Comparison of ENCODE assay signal across 15 cellular contexts in the genomic region with DNA sequence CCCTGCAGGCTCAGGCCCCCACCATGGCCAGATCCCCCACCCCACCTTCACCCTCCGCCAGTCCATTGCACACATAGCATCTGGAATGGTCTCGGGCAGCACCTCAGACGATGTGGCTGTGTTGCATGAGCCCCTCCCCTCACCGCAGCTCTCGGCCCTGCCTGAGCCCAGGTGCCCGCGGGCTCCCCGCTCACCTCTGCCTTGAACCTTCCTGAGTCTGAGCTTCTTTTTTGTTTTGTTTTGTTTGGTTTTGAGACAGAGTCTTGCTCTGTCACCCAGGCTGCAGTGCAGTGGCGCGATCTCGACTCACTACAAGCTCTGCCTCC. TPM values are rescaled to one million over a fixed set of nuclear protein-coding genes. Genes with fewer than 3 reads are reported as not detected.
DNase-seq lines count a peak whose midpoint lies in the region; ATAC-seq, FAIRE-seq and TF ChIP-seq lines count a peak whose summit lies in the region.
"Had no signal": no experiment of that assay in that cellular context is flagged by ENCODE, and none has a peak within 500 bp of the region (broad histone marks: within the 10 kb centered on the region; RNA-seq: fewer than 3 reads in every experiment).

No MANE protein-coding gene starts in this region.

- WGBS in HepG2 (ENCODE audit: low lambda C conversion rate): 97% methylated on average over 11 of the region's 11 CpGs

- no peak overlapping the region for H2AFZ ChIP-seq in HepG2 (ENCODE audit: low read length)

- H3K9me3 ChIP-seq in BLaER1 (no peaks in the 10 kb centered on the region), DOHH2 (ENCODE audit: control insufficient read depth, insufficient read depth, low read length) (no peaks in the 10 kb centered on the region), HepG2 (ENCODE audit: low read length) (no peaks in the 10 kb centered on the region)

- TF ChIP-seq POLR2A in HepG2 (IDR thresholded peaks at IDR 0.05; ENCODE audit: insufficient read depth in 1 of 2, low read depth in 2 of 2, low read length in 2 of 2): no peak

- no peaks in the 10 kb centered on the region for H3K27me3 ChIP-seq in BLaER1
- no peaks in the 10 kb centered on the region for H3K27me3 ChIP-seq in DOHH2 (ENCODE audit: control insufficient read depth, low read length)
- H3K27me3 ChIP-seq in HepG2 (ENCODE audit: control insufficient read depth in 1 of 2, insufficient read depth in 2 of 2, low read length in 2 of 2): no peaks in the 10 kb centered on the region

- TF ChIP-seq EP300 in HepG2 (IDR thresholded peaks at IDR 0.05; ENCODE audit: low read depth in 2 of 2, low read length in 2 of 2) (no peak), HepG2 (CRISPR knock-in tag; IDR thresholded peaks at IDR 0.05; ENCODE audit: borderline replicate concordance) (no peak)

- no peak for TF ChIP-seq RAD21 in HepG2 (CRISPR knock-in tag; IDR thresholded peaks at IDR 0.05)

- H3F3A ChIP-seq in DOHH2 (ENCODE audit: control insufficient read depth, insufficient read depth): peaks cover 3% of the 10 kb centered on the region; the same call in 1 of the 2 replicates

- H3K4me1 ChIP-seq in BLaER1 (peaks cover 69% of the 10 kb centered on the region), DOHH2 (ENCODE audit: control insufficient read depth, low read length) (no peaks in the 10 kb centered on the region), HepG2 (ENCODE audit: insufficient read depth, low read length) (peaks cover 9% of the 10 kb centered on the region)

- POLR2A ChIA-PET in RWPE1 (lab: Yijun Ruan, JAX; ENCODE audit: low non-redundant PET): no interaction called here
- POLR2A ChIA-PET in HepG2 (lab: Yijun Ruan, JAX): no interaction called here

- CTCF ChIA-PET in RWPE1 (lab: Yijun Ruan, JAX) (interaction anchor here (1.6 kb wide), 1 partner anchor 266 kb away, joined by 8 read pairs; no protein-coding TSS in a partner anchor), HepG2 (lab: Yijun Ruan, JAX; ENCODE audit: low intra/inter-chr PET ratio, low total read pairs) (interaction anchor here (0.9 to 1.3 kb wide), 2 partner anchors 266 to 292 kb away, joined by 4 to 6 read pairs; no protein-coding TSS in a partner anchor)

- H3K9ac ChIP-seq in BLaER1 (no peak overlapping the region), HepG2 (ENCODE audit: insufficient read depth, low read depth, low read length) (no peak overlapping the region)

- DNase-seq in RWPE1 (ENCODE audit: low spot score): no peak
- DNase-seq in HepG2 (ENCODE audit: low spot score): no peak
- no peak for DNase-seq in hepatic stellate cell (ENCODE audit: low spot score)
- DNase-seq in NCI-H187 (lab: John Stamatoyannopoulos, UW): no peak
- DNase-seq: EL, HCEC 1CT, NCI-H1436 treated with DMSO at 0.1 percent for 48 hours, NCI-H2081 treated with DMSO at 0.1 percent for 48 hours, NCI-H345, NCI-H526 treated with DMSO at 0.1 percent for 48 hours, OCI-M1 had no signal

- FAIRE-seq in HepG2 (lab: Jason Lieb, UNC): no peak

- TF ChIP-seq CTCF in DOHH2 (IDR thresholded peaks at IDR 0.05; ENCODE audit: low read depth, low read length, poor library complexity, severe bottlenecking): peak; percentile 24
- TF ChIP-seq CTCF in RWPE1 (conservative IDR thresholded peaks at IDR 0.05; ENCODE audit: low read depth): 0 out of 2 replicates have a peak, but pooled peaks have one; percentile 9
- TF ChIP-seq CTCF in HepG2 (CRISPR knock-in tag; IDR thresholded peaks at IDR 0.05): no peak

- peak overlapping the region; percentile 74 for H3K4me2 ChIP-seq in BLaER1
- H3K4me2 ChIP-seq in DOHH2 (ENCODE audit: low read length): no peak overlapping the region
- no peak overlapping the region for H3K4me2 ChIP-seq in HepG2 (ENCODE audit: low read depth, low read length)

- no TSS peak for BruUV-seq in HepG2 (replicated peaks; lab: Mats Ljungman, UMichigan)

- H4K20me1 ChIP-seq in BLaER1 (peaks cover 55% of the 10 kb centered on the region), DOHH2 (ENCODE audit: control insufficient read depth, insufficient read depth, low read depth, low read length) (no peaks in the 10 kb centered on the region), HepG2 (ENCODE audit: insufficient read depth, low read length) (no peaks in the 10 kb centered on the region)

- H3K79me2 ChIP-seq in DOHH2 (ENCODE audit: control insufficient read depth, low read length) (no peaks in the 10 kb centered on the region), HepG2 (ENCODE audit: insufficient read depth, low read length) (no peaks in the 10 kb centered on the region)

- H3K36me3 ChIP-seq in BLaER1 (peaks cover 79% of the 10 kb centered on the region), DOHH2 (ENCODE audit: control insufficient read depth, low read length) (no peaks in the 10 kb centered on the region), HepG2 (replicated peaks in 1 of 2; ENCODE audit: control insufficient read depth in 1 of 2, insufficient read depth in 2 of 2, low read length in 2 of 2) (peaks cover 8 to 45% of the 10 kb centered on the region in 2 experiments; a peak in 3 of 5 replicates)

- no peak; the same call in 2 of the 3 replicates for ATAC-seq in HepG2
- no peak for ATAC-seq in GM21447 (IDR thresholded peaks at IDR 0.05; ENCODE audit: unreplicated experiment)

- intact Hi-C loops in HepG2 (cut with micrococcal nuclease; ENCODE audit: unreplicated experiment): loop anchor here (5.0 kb wide), 1 partner anchor 295 kb away; no protein-coding TSS in a partner anchor

- in situ Hi-C loops in HepG2 (cut with HindIII; ENCODE audit: extremely low pct_ligation_motif_present, low pct_unique_long_range_greater_than_20kb): no loop called here

- H3K4me3 ChIP-seq in BLaER1 (no peak overlapping the region), DOHH2 (ENCODE audit: low read length) (no peak overlapping the region), HepG2 (replicated peaks in 1 of 3; ENCODE audit: insufficient read depth in 1 of 3, low read depth in 2 of 3, low read length in 3 of 3) (no peak overlapping the region)
- H3K4me3 ChIP-seq: SK-N-MC had no signal

- no peaks in the 10 kb centered on the region for H3K9me2 ChIP-seq in DOHH2 (replicated peaks; ENCODE audit: control insufficient read depth, low read length)

- H3K27ac ChIP-seq in BLaER1 (no peak overlapping the region), DOHH2 (ENCODE audit: low read depth, low read length) (no peak overlapping the region), RWPE1 (no peak overlapping the region), HepG2 (ENCODE audit: extremely low read length, insufficient read depth, low read length) (no peak overlapping the region)
- H3K27ac ChIP-seq: SK-N-MC had no signal

TF ChIP-seq in HepG2, 621 proteins besides CTCF, POLR2A, EP300 and RAD21 (continues in another document):
- TF ChIP-seq KLF9 (CRISPR knock-in tag; IDR thresholded peaks at IDR 0.05; ENCODE audit: low read depth) (no peak), ZIK1 (CRISPR knock-in tag; IDR thresholded peaks at IDR 0.05; ENCODE audit: borderline replicate concordance, low read depth) (0 out of 2 replicates have a peak, but pooled peaks have one; percentile 29), ZNF577 (CRISPR knock-in tag; IDR thresholded peaks at IDR 0.05; ENCODE audit: borderline replicate concordance, low read depth) (no peak), PCBP1 (IDR thresholded peaks at IDR 0.05; ENCODE audit: borderline replicate concordance, low read depth, low read length) (0 out of 2 replicates have a peak, but pooled peaks have one; percentile 42), ISX (CRISPR knock-in tag; conservative IDR thresholded peaks at IDR 0.05) (no peak)
- TF ChIP-seq, protein P1, sequence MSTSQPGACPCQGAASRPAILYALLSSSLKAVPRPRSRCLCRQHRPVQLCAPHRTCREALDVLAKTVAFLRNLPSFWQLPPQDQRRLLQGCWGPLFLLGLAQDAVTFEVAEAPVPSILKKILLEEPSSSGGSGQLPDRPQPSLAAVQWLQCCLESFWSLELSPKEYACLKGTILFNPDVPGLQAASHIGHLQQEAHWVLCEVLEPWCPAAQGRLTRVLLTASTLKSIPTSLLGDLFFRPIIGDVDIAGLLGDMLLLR (CRISPR knock-in tag; IDR thresholded peaks at IDR 0.05): 0 out of 2 replicates have a peak, but pooled peaks have one; percentile 4
- TF ChIP-seq, protein P2, sequence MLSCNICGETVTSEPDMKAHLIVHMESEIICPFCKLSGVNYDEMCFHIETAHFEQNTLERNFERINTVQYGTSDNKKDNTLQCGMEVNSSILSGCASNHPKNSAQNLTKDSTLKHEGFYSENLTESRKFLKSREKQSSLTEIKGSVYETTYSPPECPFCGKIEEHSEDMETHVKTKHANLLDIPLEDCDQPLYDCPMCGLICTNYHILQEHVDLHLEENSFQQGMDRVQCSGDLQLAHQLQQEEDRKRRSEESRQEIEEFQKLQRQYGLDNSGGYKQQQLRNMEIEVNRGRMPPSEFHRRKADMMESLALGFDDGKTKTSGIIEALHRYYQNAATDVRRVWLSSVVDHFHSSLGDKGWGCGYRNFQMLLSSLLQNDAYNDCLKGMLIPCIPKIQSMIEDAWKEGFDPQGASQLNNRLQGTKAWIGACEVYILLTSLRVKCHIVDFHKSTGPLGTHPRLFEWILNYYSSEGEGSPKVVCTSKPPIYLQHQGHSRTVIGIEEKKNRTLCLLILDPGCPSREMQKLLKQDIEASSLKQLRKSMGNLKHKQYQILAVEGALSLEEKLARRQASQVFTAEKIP (CRISPR knock-in tag; IDR thresholded peaks at IDR 0.05; ENCODE audit: borderline replicate concordance): no peak

RNA-seq across cellular contexts. Expression of gene RRM2, which starts 20.1 kb away (rescaled TPM):
- 150 and 191 TPM in 2 replicates for total RNA-seq in HepG2 (2016; rRNA removed; fragmentation: Illumina TruSeq; extraction: Trizol)
- total RNA-seq in HepG2 (2016; cell fraction: cytosol; rRNA removed; fragmentation: Illumina TruSeq; extraction: Trizol; ENCODE audit: low read depth): 37.8 and 48.5 TPM in 2 replicates
- total RNA-seq in HepG2 (2016; cell fraction: insoluble cytoplasmic fraction; rRNA removed; fragmentation: Illumina TruSeq; extraction: Trizol): 147 and 157 TPM in 2 replicates
- total RNA-seq in HepG2 (2016; cell fraction: membrane; rRNA removed; fragmentation: Illumina TruSeq; extraction: Trizol): 80.6 and 88.9 TPM in 2 replicates
- 128 and 140 TPM in 2 replicates for total RNA-seq in HepG2 (2016; cell fraction: nucleus; rRNA removed; fragmentation: Illumina TruSeq; extraction: Trizol)
- 15.2 and 31.3 TPM in 2 replicates for polyA plus RNA-seq in HepG2 (2011; rRNA removed)
- 16.4 and 33.9 TPM in 2 replicates for polyA plus RNA-seq in HepG2 (2011; cell fraction: cytosol; rRNA removed)
- 56.9 and 85.9 TPM in 2 replicates for polyA plus RNA-seq in HepG2 (2011; cell fraction: nucleus; rRNA removed)
- polyA plus RNA-seq in HepG2 (2012): 28.1 and 60.7 TPM in 2 replicates
- 43.8 and 46.7 TPM in 2 replicates for polyA plus RNA-seq in HepG2 (2016; cell fraction: cytosol; fragmentation: Illumina TruSeq; extraction: Trizol; ENCODE audit: low read depth)
- polyA plus RNA-seq in HepG2 (2016; cell fraction: insoluble cytoplasmic fraction; fragmentation: Illumina TruSeq; extraction: Trizol; ENCODE audit: low read depth): 194 and 228 TPM in 2 replicates
- 51.9 and 53.7 TPM in 2 replicates for polyA plus RNA-seq in HepG2 (2016; cell fraction: membrane; fragmentation: Illumina TruSeq; extraction: Trizol; ENCODE audit: low read depth)
- polyA plus RNA-seq in HepG2 (2016; cell fraction: nucleus; fragmentation: Illumina TruSeq; extraction: Trizol; ENCODE audit: insufficient read depth, low read depth): 138 and 141 TPM in 2 replicates
- 59.0 and 93.0 TPM in 2 replicates for polyA minus RNA-seq in HepG2 (2011; rRNA and poly(A)+ RNA removed; ENCODE audit: low replicate concordance)
- 42.2 and 50.2 TPM in 2 replicates for polyA minus RNA-seq in HepG2 (2011; cell fraction: cytosol; rRNA and poly(A)+ RNA removed)
- 47.4 and 63.0 TPM in 2 replicates for polyA minus RNA-seq in HepG2 (2011; cell fraction: nucleus; rRNA and poly(A)+ RNA removed)
